Comparison of ENCODE assay signal across 1 cellular context in genomic region chr1:39170731-39171375, GRCh38.
TF ChIP-seq lines count a peak whose summit lies in the region.

No MANE protein-coding gene starts in this region.

TF ChIP-seq in SK-N-SH, 30 proteins besides CTCF, POLR2A, EP300 and RAD21 (continued from another document):
- TF ChIP-seq, protein P1, sequence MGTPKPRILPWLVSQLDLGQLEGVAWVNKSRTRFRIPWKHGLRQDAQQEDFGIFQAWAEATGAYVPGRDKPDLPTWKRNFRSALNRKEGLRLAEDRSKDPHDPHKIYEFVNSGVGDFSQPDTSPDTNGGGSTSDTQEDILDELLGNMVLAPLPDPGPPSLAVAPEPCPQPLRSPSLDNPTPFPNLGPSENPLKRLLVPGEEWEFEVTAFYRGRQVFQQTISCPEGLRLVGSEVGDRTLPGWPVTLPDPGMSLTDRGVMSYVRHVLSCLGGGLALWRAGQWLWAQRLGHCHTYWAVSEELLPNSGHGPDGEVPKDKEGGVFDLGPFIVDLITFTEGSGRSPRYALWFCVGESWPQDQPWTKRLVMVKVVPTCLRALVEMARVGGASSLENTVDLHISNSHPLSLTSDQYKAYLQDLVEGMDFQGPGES (IDR thresholded peaks at IDR 0.05; ENCODE audit: low read depth, low read length): no peak
- TF ChIP-seq EZH2phosphoT487 (IDR thresholded peaks at IDR 0.05; ENCODE audit: borderline replicate concordance, low read depth) (no peak), USF1 (IDR thresholded peaks at IDR 0.05; ENCODE audit: borderline replicate concordance, low read depth) (no peak), REST (IDR thresholded peaks at IDR 0.05; ENCODE audit: low read depth, low read length) (no peak), FOSL2 (IDR thresholded peaks at IDR 0.05; ENCODE audit: borderline replicate concordance, low read depth) (no peak), NFIC (IDR thresholded peaks at IDR 0.05; ENCODE audit: borderline replicate concordance) (no peak), ELF1 (IDR thresholded peaks at IDR 0.05) (no peak), SMC3 (IDR thresholded peaks at IDR 0.05; ENCODE audit: low read depth, low read length) (no peak), FOXM1 (IDR thresholded peaks at IDR 0.05; ENCODE audit: low read depth) (no peak), CHD2 (IDR thresholded peaks at IDR 0.05; ENCODE audit: low read length, partially characterized antibody) (no peak)
- TF ChIP-seq, protein P2, sequence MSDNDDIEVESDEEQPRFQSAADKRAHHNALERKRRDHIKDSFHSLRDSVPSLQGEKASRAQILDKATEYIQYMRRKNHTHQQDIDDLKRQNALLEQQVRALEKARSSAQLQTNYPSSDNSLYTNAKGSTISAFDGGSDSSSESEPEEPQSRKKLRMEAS (IDR thresholded peaks at IDR 0.05; ENCODE audit: low read depth): no peak
